Comparison of ENCODE assay signal across 14 cellular contexts in genomic region chr12:9761407-9761736, GRCh38. TPM values are rescaled to one million over a fixed set of nuclear protein-coding genes. Genes with fewer than 3 reads are reported as not detected.
DNase-seq lines count a peak whose midpoint lies in the region; ATAC-seq and TF ChIP-seq lines count a peak whose summit lies in the region.
"Had no signal": no experiment of that assay in that cellular context is flagged by ENCODE, and none has a peak within 500 bp of the region (broad histone marks: within the 10 kb centered on the region; RNA-seq: fewer than 3 reads in every experiment).

No MANE protein-coding gene starts in this region.

- no peaks in the 10 kb centered on the region for H3K9me2 ChIP-seq in DOHH2 (replicated peaks; ENCODE audit: control insufficient read depth, low read length)

- peaks cover 63% of the 10 kb centered on the region for H3K36me3 Mint-ChIP-seq in central memory CD8-positive, alpha-beta T cell (ENCODE audit: insufficient read depth)
- H3K36me3 Mint-ChIP-seq in neural progenitor cell: no peaks in the 10 kb centered on the region

- no peaks in the 10 kb centered on the region; the same call in 1 of the 2 replicates for H4K20me1 ChIP-seq in DOHH2 (ENCODE audit: control insufficient read depth, insufficient read depth, low read depth, low read length)
- H4K20me1 ChIP-seq in neural progenitor cell (ENCODE audit: low read depth): no peaks in the 10 kb centered on the region

- peak overlapping the region; percentile 96 for H3K27ac Mint-ChIP-seq in central memory CD8-positive, alpha-beta T cell (ENCODE audit: low read depth)
- H3K27ac Mint-ChIP-seq in neural progenitor cell: no peak overlapping the region

- peak overlapping the region; percentile 93 for H3K4me3 Mint-ChIP-seq in central memory CD8-positive, alpha-beta T cell
- no peak overlapping the region for H3K4me3 Mint-ChIP-seq in neural progenitor cell

- H3K4me1 ChIP-seq in DOHH2 (ENCODE audit: control insufficient read depth, low read length) (peaks cover 73% of the 10 kb centered on the region), neural progenitor cell (peaks cover 9% of the 10 kb centered on the region)
- H3K4me1 ChIP-seq: ascending aorta, parathyroid adenoma had no signal

- peak; percentile 47 for DNase-seq in NOMO-1 treated with DMSO at 0.1 percent for 48 hours (lab: John Stamatoyannopoulos, UW; ENCODE audit: unreplicated experiment)
- peak in 1 of 2 donors; percentile 33 for DNase-seq in central memory CD8-positive, alpha-beta T cell (ENCODE audit: low spot score in 2 of 2)
- DNase-seq in neural progenitor cell (ENCODE audit: low spot score): no peak
- DNase-seq in cerebellum (ENCODE audit: low spot score): no peak
- DNase-seq in NCI-H82 (lab: John Stamatoyannopoulos, UW): no peak
- no peak for DNase-seq in SW 1271 (lab: John Stamatoyannopoulos, UW)
- DNase-seq: islet precursor cell, NCI-H1105, WERI-Rb-1 had no signal

- H3K4me2 ChIP-seq in DOHH2 (ENCODE audit: low read length) (peak overlapping the region; percentile 77), neural progenitor cell (no peak overlapping the region)

- TF ChIP-seq CTCF in DOHH2 (IDR thresholded peaks at IDR 0.05; ENCODE audit: low read depth, low read length, poor library complexity, severe bottlenecking) (no peak), neural progenitor cell (IDR thresholded peaks at IDR 0.05) (no peak)

- H3K27me3 Mint-ChIP-seq in central memory CD8-positive, alpha-beta T cell: no peaks in the 10 kb centered on the region
- H3K27me3 Mint-ChIP-seq in neural progenitor cell (ENCODE audit: insufficient read depth, low read depth): no peaks in the 10 kb centered on the region

- H3K79me2 ChIP-seq in DOHH2 (ENCODE audit: control insufficient read depth, low read length): no peaks in the 10 kb centered on the region
- no peaks in the 10 kb centered on the region for H3K79me2 ChIP-seq in neural progenitor cell (ENCODE audit: low read depth)
- H3K79me2 ChIP-seq: parathyroid adenoma had no signal

- H3K4me3 ChIP-seq in DOHH2 (ENCODE audit: low read length) (peak overlapping the region; percentile 57), neural progenitor cell (no peak overlapping the region)

- H3F3A ChIP-seq in DOHH2 (ENCODE audit: control insufficient read depth, insufficient read depth) (peaks cover 35% of the 10 kb centered on the region), neural progenitor cell (ENCODE audit: low read depth) (no peaks in the 10 kb centered on the region)

- H3K9me3 Mint-ChIP-seq in central memory CD8-positive, alpha-beta T cell: no peaks in the 10 kb centered on the region
- no peaks in the 10 kb centered on the region for H3K9me3 Mint-ChIP-seq in neural progenitor cell

- H3K9me3 ChIP-seq in DOHH2 (ENCODE audit: control insufficient read depth, insufficient read depth, low read length) (no peaks in the 10 kb centered on the region; the same call in 1 of the 2 replicates), neural progenitor cell (ENCODE audit: low read depth) (no peaks in the 10 kb centered on the region)
- H3K9me3 ChIP-seq: ascending aorta had no signal

- ATAC-seq in central memory CD8-positive, alpha-beta T cell (replicated peaks; ENCODE audit: extremely low read depth, poor library complexity, severe bottlenecking): peak; percentile 37
- no peak for ATAC-seq in GM19351 (IDR thresholded peaks at IDR 0.05; ENCODE audit: unreplicated experiment)

- no peak overlapping the region for H3K9ac ChIP-seq in neural progenitor cell
- H3K9ac ChIP-seq: parathyroid adenoma had no signal

- H3K27me3 ChIP-seq in DOHH2 (ENCODE audit: control insufficient read depth, low read length): peaks cover 58% of the 10 kb centered on the region
- H3K27me3 ChIP-seq in neural progenitor cell: no peaks in the 10 kb centered on the region
- H3K27me3 ChIP-seq: ascending aorta had no signal

- H2AFZ ChIP-seq in neural progenitor cell (replicated peaks): peak overlapping the region; percentile 83
- H2AFZ ChIP-seq: parathyroid adenoma had no signal

- H3K27ac ChIP-seq in DOHH2 (ENCODE audit: low read depth, low read length) (peak overlapping the region; percentile 32), neural progenitor cell (no peak overlapping the region)
- H3K27ac ChIP-seq: ascending aorta, parathyroid adenoma, WERI-Rb-1 had no signal

- no peaks in the 10 kb centered on the region for H3K36me3 ChIP-seq in DOHH2 (ENCODE audit: control insufficient read depth, low read length)
- no peaks in the 10 kb centered on the region for H3K36me3 ChIP-seq in neural progenitor cell
- H3K36me3 ChIP-seq: ascending aorta, WERI-Rb-1 had no signal

- H3K4me1 Mint-ChIP-seq in central memory CD8-positive, alpha-beta T cell: peaks cover 75% of the 10 kb centered on the region
- H3K4me1 Mint-ChIP-seq in neural progenitor cell: peaks cover 7% of the 10 kb centered on the region

RNA-seq across cellular contexts. Expression of gene CD69, which starts 0.7 kb away (rescaled TPM):
- total RNA-seq in neural progenitor cell (ENCODE audit: low replicate concordance) (not detected in 2 replicates), cerebellum (0.64 TPM)

RNA-seq across cellular contexts. Expression of gene CLECL1, which starts 28.5 kb away (rescaled TPM):
- total RNA-seq in neural progenitor cell (ENCODE audit: low replicate concordance): not detected in 2 replicates
- not detected for total RNA-seq in cerebellum
- total RNA-seq: ascending aorta, Daoy had no signal
